Comparison of ENCODE assay signal across 15 cellular contexts in genomic region chr17:16243811-16244567, GRCh38. TPM values are rescaled to one million over a fixed set of nuclear protein-coding genes. Genes with fewer than 3 reads are reported as not detected.
DNase-seq lines count a peak whose midpoint lies in the region; ATAC-seq and TF ChIP-seq lines count a peak whose summit lies in the region.
"Had no signal": no experiment of that assay in that cellular context is flagged by ENCODE, and none has a peak within 500 bp of the region (broad histone marks: within the 10 kb centered on the region; RNA-seq: fewer than 3 reads in every experiment).

No MANE protein-coding gene starts in this region.

- peaks cover 14% of the 10 kb centered on the region for H3K4me1 Mint-ChIP-seq in activated CD4-positive, alpha-beta T cell treated with anti-CD3 and anti-CD28 coated beads for 36 hours
- H3K4me1 Mint-ChIP-seq in activated CD4-positive, alpha-beta T cell treated with anti-CD3 and anti-CD28 coated beads, Interleukin-2, amount 10 ng/mL, durations not matched to agents 7 days and 5 days = peaks cover 12% of the 10 kb centered on the region
- H3K4me1 Mint-ChIP-seq in neural progenitor cell = peaks cover 7% of the 10 kb centered on the region
- peaks cover 10% of the 10 kb centered on the region for H3K4me1 Mint-ChIP-seq in T-helper 2 cell treated with Interferon-gamma antibody and Interleukin-4, amounts not matched to agents 5 μg/mL and 100 μg/mL, for 36 hours (ENCODE audit: low read depth)
- peaks cover 7 to 17% (median 14%) of the 10 kb centered on the region in 4 donors for H3K4me1 Mint-ChIP-seq in naive thymus-derived CD8-positive, alpha-beta T cell

- H3K9ac ChIP-seq in HUES64 (ENCODE audit: low read depth, low read length) (no peak overlapping the region), neural progenitor cell (no peak overlapping the region)

- CTCF ChIA-PET in activated CD4-positive, alpha-beta T cell treated with anti-CD3 and anti-CD28 coated beads for 36 hours (lab: Charles Lee) = no interaction called here
- CTCF ChIA-PET in activated CD4-positive, alpha-beta T cell treated with anti-CD3 and anti-CD28 coated beads, Interleukin-2, amount 10 ng/mL, durations not matched to agents 7 days and 5 days (lab: Charles Lee) = no interaction called here

- H3K4me3 ChIP-seq in HUES64 (ENCODE audit: low read length) = no peak overlapping the region
- no peak overlapping the region for H3K4me3 ChIP-seq in ectodermal cell (ENCODE audit: insufficient read depth, low read depth, low read length)
- no peak overlapping the region for H3K4me3 ChIP-seq in neural progenitor cell
- H3K4me3 ChIP-seq: thoracic aorta had no signal

- H3F3A ChIP-seq in neural progenitor cell (ENCODE audit: low read depth) = no peaks in the 10 kb centered on the region

- no peak overlapping the region for H3K4me3 Mint-ChIP-seq in activated CD4-positive, alpha-beta T cell treated with anti-CD3 and anti-CD28 coated beads for 36 hours
- H3K4me3 Mint-ChIP-seq in activated CD4-positive, alpha-beta T cell treated with anti-CD3 and anti-CD28 coated beads, Interleukin-2, amount 10 ng/mL, durations not matched to agents 7 days and 5 days = no peak overlapping the region
- no peak overlapping the region for H3K4me3 Mint-ChIP-seq in neural progenitor cell
- no peak overlapping the region for H3K4me3 Mint-ChIP-seq in T-helper 2 cell treated with Interferon-gamma antibody and Interleukin-4, amounts not matched to agents 5 μg/mL and 100 μg/mL, for 36 hours
- H3K4me3 Mint-ChIP-seq in naive thymus-derived CD8-positive, alpha-beta T cell = no peak overlapping the region
- H3K4me3 Mint-ChIP-seq: activated T-helper 1 cell treated with anti-CD3 and anti-CD28 coated beads, Interleukin-12 subunit alpha, Interleukin-12 subunit beta, Interleukin-2, Interleukin-4 antibody, amounts not matched to agents 30 ng/mL and 10 ng/mL and 1 ng/mL, durations not matched to agents 14 hours and 24 hours and 36 hours had no signal

- in situ Hi-C loops in GM13977 (cut with MboI; ENCODE audit: low pct_unique_long_range_greater_than_20kb, low sequenced_read_pairs, unreplicated experiment) = no loop called here

- H3K4me1 ChIP-seq in HUES64 (ENCODE audit: insufficient read depth, low read length) (peaks cover 9% of the 10 kb centered on the region), ectodermal cell (ENCODE audit: control insufficient read depth, insufficient read depth, low read length) (no peaks in the 10 kb centered on the region), neural progenitor cell (peaks cover 3% of the 10 kb centered on the region)

- peak; percentile 42 for DNase-seq in activated CD4-positive, alpha-beta T cell treated with anti-CD3 and anti-CD28 coated beads for 36 hours
- DNase-seq in activated CD4-positive, alpha-beta T cell treated with anti-CD3 and anti-CD28 coated beads, Interleukin-2, amount 10 ng/mL, durations not matched to agents 7 days and 5 days = no peak
- no peak for DNase-seq in neural progenitor cell (ENCODE audit: low spot score)
- DNase-seq in T-helper 2 cell treated with Interferon-gamma antibody and Interleukin-4, amounts not matched to agents 5 μg/mL and 100 μg/mL, for 36 hours (ENCODE audit: low spot score) = no peak
- no peak for DNase-seq in GM13977 (ENCODE audit: low spot score)
- DNase-seq in naive thymus-derived CD8-positive, alpha-beta T cell = no peak
- DNase-seq: activated CD4-positive, CD25-positive, alpha-beta regulatory T cell treated with anti-CD3 and anti-CD28 coated beads, Interleukin-2, amount 50 U/mL, for 72 hours; NCI-H187; NCI-H446 treated with DMSO at 0.1 percent for 48 hours; SHP77 treated with DMSO at 0.1 percent for 48 hours had no signal

- TF ChIP-seq CTCF in neural progenitor cell (IDR thresholded peaks at IDR 0.05) (no peak), GM13977 (IDR thresholded peaks at IDR 0.05; ENCODE audit: extremely low read depth, insufficient read depth, missing control alignments) (no peak)

- H3K9me3 Mint-ChIP-seq in activated CD4-positive, alpha-beta T cell treated with anti-CD3 and anti-CD28 coated beads for 36 hours (ENCODE audit: low read depth) = no peaks in the 10 kb centered on the region
- no peaks in the 10 kb centered on the region for H3K9me3 Mint-ChIP-seq in activated CD4-positive, alpha-beta T cell treated with anti-CD3 and anti-CD28 coated beads, Interleukin-2, amount 10 ng/mL, durations not matched to agents 7 days and 5 days
- H3K9me3 Mint-ChIP-seq in neural progenitor cell = no peaks in the 10 kb centered on the region
- H3K9me3 Mint-ChIP-seq in T-helper 2 cell treated with Interferon-gamma antibody and Interleukin-4, amounts not matched to agents 5 μg/mL and 100 μg/mL, for 36 hours = no peaks in the 10 kb centered on the region
- no peaks in the 10 kb centered on the region for H3K9me3 Mint-ChIP-seq in naive thymus-derived CD8-positive, alpha-beta T cell
- H3K9me3 Mint-ChIP-seq: activated T-helper 1 cell treated with anti-CD3 and anti-CD28 coated beads, Interleukin-12 subunit alpha, Interleukin-12 subunit beta, Interleukin-2, Interleukin-4 antibody, amounts not matched to agents 30 ng/mL and 10 ng/mL and 1 ng/mL, durations not matched to agents 14 hours and 24 hours and 36 hours had no signal

- no peaks in the 10 kb centered on the region for H3K27me3 Mint-ChIP-seq in activated CD4-positive, alpha-beta T cell treated with anti-CD3 and anti-CD28 coated beads for 36 hours
- H3K27me3 Mint-ChIP-seq in activated CD4-positive, alpha-beta T cell treated with anti-CD3 and anti-CD28 coated beads, Interleukin-2, amount 10 ng/mL, durations not matched to agents 7 days and 5 days = no peaks in the 10 kb centered on the region
- H3K27me3 Mint-ChIP-seq in neural progenitor cell (ENCODE audit: insufficient read depth, low read depth) = no peaks in the 10 kb centered on the region
- H3K27me3 Mint-ChIP-seq in T-helper 2 cell treated with Interferon-gamma antibody and Interleukin-4, amounts not matched to agents 5 μg/mL and 100 μg/mL, for 36 hours (ENCODE audit: low read depth) = no peaks in the 10 kb centered on the region
- no peaks in the 10 kb centered on the region for H3K27me3 Mint-ChIP-seq in naive thymus-derived CD8-positive, alpha-beta T cell

- WGBS in HUES64 = 74% methylated on average over 8 of the region's 9 CpGs
- 74 to 81% methylated on average over 9 of the region's 9 CpGs for WGBS in ectodermal cell, 2 experiments

- H3K27ac ChIP-seq in HUES64 (ENCODE audit: low read depth, low read length) (peak overlapping the region; percentile 31; the same call in 1 of the 2 replicates), ectodermal cell (ENCODE audit: insufficient read depth, low read depth, low read length, poor library complexity, severe bottlenecking) (peak overlapping the region; percentile 44), neural progenitor cell (no peak overlapping the region)
- H3K27ac ChIP-seq: C4-2B, thoracic aorta had no signal

- H3K4me2 ChIP-seq in neural progenitor cell = no peak overlapping the region

- H3K9me3 ChIP-seq in HUES64 (ENCODE audit: insufficient read depth, low read depth, low read length) = no peaks in the 10 kb centered on the region
- H3K9me3 ChIP-seq in ectodermal cell (ENCODE audit: control insufficient read depth, low read length) = no peaks in the 10 kb centered on the region
- no peaks in the 10 kb centered on the region for H3K9me3 ChIP-seq in neural progenitor cell (ENCODE audit: low read depth)
- H3K9me3 ChIP-seq: thoracic aorta had no signal

- intact Hi-C loops in activated CD4-positive, alpha-beta T cell treated with anti-CD3 and anti-CD28 coated beads for 36 hours (cut with DNase I, micrococcal nuclease) = loop anchor here in 1 of 2 experiments (10.0 kb wide), 1 partner anchor 59 kb away; no protein-coding TSS in a partner anchor

- H3K79me2 ChIP-seq in neural progenitor cell (ENCODE audit: low read depth) = no peaks in the 10 kb centered on the region

- H3K36me3 ChIP-seq in HUES64 (ENCODE audit: insufficient read depth, low read length) (no peaks in the 10 kb centered on the region), ectodermal cell (ENCODE audit: control insufficient read depth, insufficient read depth, low read length) (no peaks in the 10 kb centered on the region), neural progenitor cell (no peaks in the 10 kb centered on the region)

- H4K20me1 ChIP-seq in neural progenitor cell (ENCODE audit: low read depth) = no peaks in the 10 kb centered on the region

- peaks cover 19% of the 10 kb centered on the region for H3K36me3 Mint-ChIP-seq in activated CD4-positive, alpha-beta T cell treated with anti-CD3 and anti-CD28 coated beads for 36 hours (ENCODE audit: low read depth)
- peaks cover 5% of the 10 kb centered on the region for H3K36me3 Mint-ChIP-seq in activated CD4-positive, alpha-beta T cell treated with anti-CD3 and anti-CD28 coated beads, Interleukin-2, amount 10 ng/mL, durations not matched to agents 7 days and 5 days (ENCODE audit: low read depth)
- peaks cover 7% of the 10 kb centered on the region for H3K36me3 Mint-ChIP-seq in neural progenitor cell
- H3K36me3 Mint-ChIP-seq in T-helper 2 cell treated with Interferon-gamma antibody and Interleukin-4, amounts not matched to agents 5 μg/mL and 100 μg/mL, for 36 hours (ENCODE audit: low read depth) = peaks cover 17% of the 10 kb centered on the region
- peaks cover 0 to 33% (median 9%) of the 10 kb centered on the region in 3 donors for H3K36me3 Mint-ChIP-seq in naive thymus-derived CD8-positive, alpha-beta T cell

- H3K27me3 ChIP-seq in HUES64 (ENCODE audit: insufficient read depth, low read length) (no peaks in the 10 kb centered on the region), ectodermal cell (ENCODE audit: control insufficient read depth, insufficient read depth, low read length, poor library complexity, severe bottlenecking) (no peaks in the 10 kb centered on the region), neural progenitor cell (no peaks in the 10 kb centered on the region)

- no peak overlapping the region for H2AFZ ChIP-seq in neural progenitor cell (replicated peaks)

- peak; percentile 66 for ATAC-seq in activated CD4-positive, alpha-beta T cell treated with anti-CD3 and anti-CD28 coated beads for 36 hours
- ATAC-seq in naive thymus-derived CD8-positive, alpha-beta T cell = no peak

- POLR2A ChIA-PET in activated CD4-positive, alpha-beta T cell treated with anti-CD3 and anti-CD28 coated beads for 36 hours (lab: Charles Lee) = interaction anchor here (0.6 kb wide), 1 partner anchor 200 kb away, joined by 4 read pairs; no protein-coding TSS in a partner anchor
- POLR2A ChIA-PET in activated CD4-positive, alpha-beta T cell treated with anti-CD3 and anti-CD28 coated beads, Interleukin-2, amount 10 ng/mL, durations not matched to agents 7 days and 5 days (lab: Charles Lee) = no interaction called here
- POLR2A ChIA-PET in naive thymus-derived CD8-positive, alpha-beta T cell (lab: Charles Lee) = no interaction called here

- no peak overlapping the region for H3K27ac Mint-ChIP-seq in activated CD4-positive, alpha-beta T cell treated with anti-CD3 and anti-CD28 coated beads for 36 hours
- H3K27ac Mint-ChIP-seq in activated CD4-positive, alpha-beta T cell treated with anti-CD3 and anti-CD28 coated beads, Interleukin-2, amount 10 ng/mL, durations not matched to agents 7 days and 5 days = no peak overlapping the region
- H3K27ac Mint-ChIP-seq in neural progenitor cell = peak overlapping the region; percentile 9
- no peak overlapping the region for H3K27ac Mint-ChIP-seq in T-helper 2 cell treated with Interferon-gamma antibody and Interleukin-4, amounts not matched to agents 5 μg/mL and 100 μg/mL, for 36 hours
- peak overlapping the region in 2 of 10 donors; percentile 38 to 41 for H3K27ac Mint-ChIP-seq in naive thymus-derived CD8-positive, alpha-beta T cell
- H3K27ac Mint-ChIP-seq: activated T-helper 1 cell treated with anti-CD3 and anti-CD28 coated beads, Interleukin-12 subunit alpha, Interleukin-12 subunit beta, Interleukin-2, Interleukin-4 antibody, amounts not matched to agents 30 ng/mL and 10 ng/mL and 1 ng/mL, durations not matched to agents 14 hours and 24 hours and 36 hours had no signal

RNA-seq across cellular contexts. Expression of gene PIGL, which starts 27.0 kb away (rescaled TPM):
- 10 to 100 TPM; 33.4 to 33.6 TPM for total RNA-seq in activated CD4-positive, alpha-beta T cell treated with anti-CD3 and anti-CD28 coated beads for 36 hours
- total RNA-seq in activated CD4-positive, alpha-beta T cell treated with anti-CD3 and anti-CD28 coated beads, Interleukin-2, amount 10 ng/mL, durations not matched to agents 7 days and 5 days = 10 to 100 TPM; 25.2 to 30.6 TPM
- 17.2 TPM for polyA plus RNA-seq in HUES64 (2013, experiment 1 of 2)
- 19.8 TPM for polyA plus RNA-seq in HUES64 (2013, experiment 2 of 2)
- polyA plus RNA-seq in ectodermal cell (2013, experiment 1 of 4) = 33.6 TPM
- 31.0 TPM for polyA plus RNA-seq in ectodermal cell (2013, experiment 2 of 4)
- polyA plus RNA-seq in ectodermal cell (2013, experiment 3 of 4) = 30.5 TPM
- polyA plus RNA-seq in ectodermal cell (2013, experiment 4 of 4) = 34.9 TPM
- total RNA-seq in neural progenitor cell (ENCODE audit: low replicate concordance) = 42.0 and 57.0 TPM in 2 replicates
- 10 to 100 TPM; 85.0 to 98.2 TPM for total RNA-seq in naive thymus-derived CD8-positive, alpha-beta T cell
- 10 to 100 TPM in 1 of 3 donors, 1 to 10 TPM in 2; 9.2 to 14.3 (median 9.2) TPM for polyA plus RNA-seq in naive thymus-derived CD8-positive, alpha-beta T cell

RNA-seq across cellular contexts. Expression of gene NCOR1, which starts 28.7 kb away (rescaled TPM):
- 100 to 1,000 TPM; 110 to 155 TPM for total RNA-seq in activated CD4-positive, alpha-beta T cell treated with anti-CD3 and anti-CD28 coated beads for 36 hours
- total RNA-seq in activated CD4-positive, alpha-beta T cell treated with anti-CD3 and anti-CD28 coated beads, Interleukin-2, amount 10 ng/mL, durations not matched to agents 7 days and 5 days = 100 to 1,000 TPM; 152 to 182 TPM
- polyA plus RNA-seq in HUES64 (2013, experiment 1 of 2) = 67.8 TPM
- 68.0 TPM for polyA plus RNA-seq in HUES64 (2013, experiment 2 of 2)
- polyA plus RNA-seq in ectodermal cell (2013, experiment 1 of 4) = 86.7 TPM
- polyA plus RNA-seq in ectodermal cell (2013, experiment 2 of 4) = 101 TPM
- polyA plus RNA-seq in ectodermal cell (2013, experiment 3 of 4) = 70.8 TPM
- 94.4 TPM for polyA plus RNA-seq in ectodermal cell (2013, experiment 4 of 4)
- 73.7 and 86.8 TPM in 2 replicates for total RNA-seq in neural progenitor cell (ENCODE audit: low replicate concordance)
- 100 to 1,000 TPM; 149 to 163 TPM for total RNA-seq in naive thymus-derived CD8-positive, alpha-beta T cell
- 100 to 1,000 TPM in 1 of 3 donors, 10 to 100 TPM in 2; 41.8 to 132 (median 73.7) TPM for polyA plus RNA-seq in naive thymus-derived CD8-positive, alpha-beta T cell
